In genomic region chr19:30014770-30015169, GRCh38 we compare ENCODE assay signal across 25 cellular contexts.
"Had no signal": no experiment of that assay in that cellular context is flagged by ENCODE, and none has a peak within 500 bp of the region (broad histone marks: within the 10 kb centered on the region; RNA-seq: fewer than 3 reads in every experiment).

No MANE protein-coding gene starts in this region.

- H3K4me1 ChIP-seq: left ventricle myocardium inferior, testis, thyroid gland, transverse colon, upper lobe of left lung, vagina had no signal

- ATAC-seq: natural killer cell; right cardiac atrium; sciatic nerve; stimulated activated naive B cell treated with anti-CD40 and anti-IgM and Interleukin-4, amounts not matched to agents 10 μg/mL and 1 μg/mL and 100 μg/mL, for 72 hours; stimulated activated naive CD8-positive, alpha-beta T cell treated with anti-CD3 and anti-CD28 coated beads, Interleukin-15, Interleukin-2, amounts not matched to agents 100 U/mL and 50 U/mL, for 24 hours had no signal

- H3K27ac ChIP-seq: left ventricle myocardium inferior, ovary, skin epidermis, stomach, testis, thyroid gland, transverse colon, upper lobe of left lung, vagina had no signal

- H3K9me3 Mint-ChIP-seq: mesothelial cell of epicardium; naive B cell; natural killer cell; stimulated activated naive B cell treated with anti-CD40 and anti-IgM and Interleukin-4, amounts not matched to agents 10 μg/mL and 1 μg/mL and 100 μg/mL, for 72 hours had no signal

- H3K4me3 ChIP-seq: left ventricle myocardium inferior, lung, ovary, skin epidermis, stomach, testis, thyroid gland, transverse colon, upper lobe of left lung, vagina had no signal

- H3K27me3 Mint-ChIP-seq: naive B cell; progenitor cell of endocrine pancreas; stimulated activated naive B cell treated with anti-CD40 and anti-IgM and Interleukin-4, amounts not matched to agents 10 μg/mL and 1 μg/mL and 100 μg/mL, for 72 hours had no signal

- H3K4me1 Mint-ChIP-seq: mesothelial cell of epicardium had no signal

- DNase-seq: islet precursor cell; left ventricle myocardium inferior; mesendoderm; naive B cell; natural killer cell; ovary; retina; right cardiac atrium; stimulated activated CD4-positive, alpha-beta T cell treated with anti-CD3 and anti-CD28 coated beads, Interleukin-12 subunit alpha, Interleukin-12 subunit beta, amount 100 ng/mL, for 4 hours; stimulated activated CD4-positive, alpha-beta T cell treated with anti-CD3 and anti-CD28 coated beads, Interleukin-15, amount 100 ng/mL, for 24 hours; stimulated activated CD4-positive, alpha-beta T cell treated with anti-CD3 and anti-CD28 coated beads, Interleukin-2, amount 100 ng/mL, for 24 hours; stimulated activated CD4-positive, alpha-beta T cell treated with anti-CD3 and anti-CD28 coated beads, Interleukin-4, amount 100 ng/mL, for 1 hour; stimulated activated naive B cell treated with anti-CD40 and anti-IgM and Interleukin-4, amounts not matched to agents 10 μg/mL and 1 μg/mL and 100 μg/mL, for 72 hours; stimulated activated naive CD8-positive, alpha-beta T cell treated with anti-CD3 and anti-CD28 coated beads, Interleukin-15, Interleukin-2, amounts not matched to agents 100 U/mL and 50 U/mL, for 24 hours; stomach; testis; thyroid gland; transverse colon; upper lobe of left lung had no signal

- H3K27ac Mint-ChIP-seq: mesothelial cell of epicardium; naive B cell; natural killer cell; progenitor cell of endocrine pancreas; stimulated activated naive B cell treated with anti-CD40 and anti-IgM and Interleukin-4, amounts not matched to agents 10 μg/mL and 1 μg/mL and 100 μg/mL, for 72 hours had no signal

- H3K27me3 ChIP-seq: ovary, stomach, testis, thyroid gland, transverse colon, upper lobe of left lung, vagina had no signal

- H3K4me3 Mint-ChIP-seq: mesothelial cell of epicardium; naive B cell; natural killer cell; stimulated activated naive B cell treated with anti-CD40 and anti-IgM and Interleukin-4, amounts not matched to agents 10 μg/mL and 1 μg/mL and 100 μg/mL, for 72 hours had no signal
